ENCODE assay signal across 9 cellular contexts in genomic region chr9:107484117-107484723, GRCh38. TPM values are rescaled to one million over a fixed set of nuclear protein-coding genes. Genes with fewer than 3 reads are reported as not detected.
DNase-seq lines count a peak whose midpoint lies in the region; ATAC-seq and TF ChIP-seq lines count a peak whose summit lies in the region.
"Had no signal": no experiment of that assay in that cellular context is flagged by ENCODE, and none has a peak within 500 bp of the region (broad histone marks: within the 10 kb centered on the region; RNA-seq: fewer than 3 reads in every experiment).

No MANE protein-coding gene starts in this region.

- H3K79me2 ChIP-seq in DND-41 (ENCODE audit: insufficient read depth, low read length) = no peaks in the 10 kb centered on the region

- TF ChIP-seq POLR2A in suprapubic skin (IDR thresholded peaks at IDR 0.05) = no peak

- H3K9me3 ChIP-seq in DND-41 (ENCODE audit: insufficient read depth, low read length, severe bottlenecking) (no peaks in the 10 kb centered on the region), HEK293 (ENCODE audit: control insufficient read depth, insufficient read depth, low read depth, low read length) (no peaks in the 10 kb centered on the region), ascending aorta (no peaks in the 10 kb centered on the region), suprapubic skin (no peaks in the 10 kb centered on the region)
- H3K9me3 ChIP-seq in CD8-positive, alpha-beta T cell (ENCODE audit: low read length) = no peaks in the 10 kb centered on the region
- H3K9me3 ChIP-seq: SJSA1 had no signal

- H3K36me3 Mint-ChIP-seq in CD8-positive, alpha-beta T cell = no peaks in the 10 kb centered on the region

- no peak for ATAC-seq in DND-41 (ENCODE audit: insufficient read depth, low read depth)
- no peak for ATAC-seq in CD8-positive, alpha-beta T cell

- POLR2A ChIA-PET in HEK293 (lab: Yijun Ruan, JAX) = no interaction called here
- POLR2A ChIA-PET in CD8-positive, alpha-beta T cell (lab: Charles Lee) = no interaction called here

- H3K4me2 ChIP-seq in DND-41 (ENCODE audit: insufficient read depth, low read length) = no peak overlapping the region

- no peaks in the 10 kb centered on the region for H3K9me3 Mint-ChIP-seq in CD8-positive, alpha-beta T cell

- no peak overlapping the region for H3K9ac ChIP-seq in DND-41 (ENCODE audit: low read depth, low read length)

- DNase-seq in DND-41 = no peak
- peak; percentile 64 for DNase-seq in NCI-H2107 treated with DMSO at 0.1 percent for 48 hours (lab: John Stamatoyannopoulos, UW; ENCODE audit: unreplicated experiment)
- no peak for DNase-seq in ascending aorta (ENCODE audit: low spot score in 2 of 2)
- peak; percentile 81 for DNase-seq in inferior parietal cortex (ENCODE audit: extremely low spot score)
- no peak for DNase-seq in suprapubic skin (ENCODE audit: low spot score in 2 of 2)
- DNase-seq in CD8-positive, alpha-beta T cell = no peak
- DNase-seq in occipital lobe (lab: John Stamatoyannopoulos, UW) = no peak

- peaks cover 30% of the 10 kb centered on the region for H3K27me3 Mint-ChIP-seq in CD8-positive, alpha-beta T cell (ENCODE audit: low read depth)

- TF ChIP-seq EP300 in suprapubic skin (IDR thresholded peaks at IDR 0.05) = no peak

- WGBS in suprapubic skin = 25% methylated on average over 4 of the region's 4 CpGs

- H3K4me3 Mint-ChIP-seq in CD8-positive, alpha-beta T cell = no peak overlapping the region

- H3K36me3 ChIP-seq in DND-41 (ENCODE audit: insufficient read depth, low read length) (no peaks in the 10 kb centered on the region), HEK293 (ENCODE audit: control insufficient read depth in 2 of 2, insufficient read depth in 1 of 2, low read length in 2 of 2) (peaks cover 0 to 33% of the 10 kb centered on the region in 2 experiments; a peak in 1 of 3 replicates), ascending aorta (peaks cover 7 to 30% of the 10 kb centered on the region in 2 donors), suprapubic skin (peaks cover 30% of the 10 kb centered on the region)
- no peaks in the 10 kb centered on the region for H3K36me3 ChIP-seq in CD8-positive, alpha-beta T cell (ENCODE audit: insufficient read depth, low read length)
- H3K36me3 ChIP-seq: SJSA1 had no signal

- no peaks in the 10 kb centered on the region for H4K20me1 ChIP-seq in DND-41 (ENCODE audit: insufficient read depth, low read length)

- H3K4me3 ChIP-seq in DND-41 (ENCODE audit: low read depth in 1 of 2, low read length in 2 of 2) (no peak overlapping the region), HEK293 (ENCODE audit: low read depth, low read length) (no peak overlapping the region), ascending aorta (peak overlapping the region in 1 of 2 donors; percentile 95), suprapubic skin (peak overlapping the region; percentile 85)
- no peak overlapping the region for H3K4me3 ChIP-seq in CD8-positive, alpha-beta T cell (ENCODE audit: low read depth, low read length)
- H3K4me3 ChIP-seq: SJSA1 had no signal

- TF ChIP-seq CTCF in DND-41 (IDR thresholded peaks at IDR 0.05; ENCODE audit: borderline replicate concordance, extremely low read depth, low read length, poor library complexity, severe bottlenecking) (peak; percentile 41), HEK293 (tag by site-specific recombination; IDR thresholded peaks at IDR 0.05) (no peak), ascending aorta (IDR thresholded peaks at IDR 0.05) (peak; percentile 47 to 65 (median 63)), suprapubic skin (IDR thresholded peaks at IDR 0.05) (peak; percentile 25 to 42)
- no peak for TF ChIP-seq CTCF in CD8-positive, alpha-beta T cell (IDR thresholded peaks at IDR 0.05)

- H3K27me3 ChIP-seq in DND-41 (ENCODE audit: insufficient read depth, low read length, poor library complexity) (no peaks in the 10 kb centered on the region), ascending aorta (no peaks in the 10 kb centered on the region), suprapubic skin (no peaks in the 10 kb centered on the region)
- H3K27me3 ChIP-seq in CD8-positive, alpha-beta T cell (ENCODE audit: insufficient read depth, low read length) = no peaks in the 10 kb centered on the region
- H3K27me3 ChIP-seq: SJSA1 had no signal

- CTCF ChIA-PET in HEK293 (lab: Yijun Ruan, JAX) = interaction anchor here (0.5 to 3.2 kb wide), 25 partner anchors 10 to 1279 kb away, joined by 3 to 25 read pairs (median 4); no protein-coding TSS in a partner anchor
- CTCF ChIA-PET in CD8-positive, alpha-beta T cell (lab: Charles Lee) = no interaction called here

- no peak overlapping the region for H2AFZ ChIP-seq in DND-41 (ENCODE audit: low read depth, low read length)

- no peak overlapping the region for H3K27ac Mint-ChIP-seq in CD8-positive, alpha-beta T cell

- H3K4me1 Mint-ChIP-seq in CD8-positive, alpha-beta T cell (ENCODE audit: low read depth) = peaks cover 3% of the 10 kb centered on the region

- intact Hi-C loops in ascending aorta (cut with DNase I) = loop anchor here (5.0 kb wide), 2 partner anchors 1083 to 1278 kb away; no protein-coding TSS in a partner anchor
- intact Hi-C loops in CD8-positive, alpha-beta T cell (cut with DNase I, micrococcal nuclease) = no loop called here

- no peak overlapping the region for H3K27ac ChIP-seq in DND-41 (ENCODE audit: low read length)
- no peak overlapping the region for H3K27ac ChIP-seq in HEK293 (ENCODE audit: extremely low read depth, low read depth, low read length)
- no peak overlapping the region for H3K27ac ChIP-seq in ascending aorta
- peak overlapping the region; percentile 99 for H3K27ac ChIP-seq in suprapubic skin
- no peak overlapping the region for H3K27ac ChIP-seq in CD8-positive, alpha-beta T cell (ENCODE audit: low read depth, low read length)
- H3K27ac ChIP-seq: SJSA1 had no signal

- H3K4me1 ChIP-seq in DND-41 (ENCODE audit: insufficient read depth, low read length) = no peaks in the 10 kb centered on the region
- H3K4me1 ChIP-seq in HEK293 (ENCODE audit: control insufficient read depth, insufficient read depth, low read length) = peaks cover 4% of the 10 kb centered on the region; the same call in 1 of the 2 replicates
- peaks cover 0 to 6% of the 10 kb centered on the region in 2 donors for H3K4me1 ChIP-seq in ascending aorta
- H3K4me1 ChIP-seq in suprapubic skin = peaks cover 19% of the 10 kb centered on the region
- no peaks in the 10 kb centered on the region for H3K4me1 ChIP-seq in CD8-positive, alpha-beta T cell (ENCODE audit: insufficient read depth, low read length)

TF ChIP-seq in HEK293, 187 proteins besides CTCF, POLR2A, EP300 and RAD21:
- TF ChIP-seq ZNF654 (tag by site-specific recombination; IDR thresholded peaks at IDR 0.05; ENCODE audit: low read depth) (peak; percentile 75), PRDM10 (tag by site-specific recombination; IDR thresholded peaks at IDR 0.05) (peak; percentile 52), INSM2 (tag by site-specific recombination; IDR thresholded peaks at IDR 0.05) (no peak), ZBTB26 (tag by site-specific recombination; optimal IDR thresholded peaks at IDR 0.05) (no peak), ZNF48 (tag by site-specific recombination; IDR thresholded peaks at IDR 0.05) (no peak)

RNA-seq across cellular contexts. Expression of gene KLF4, which starts 5.3 kb away (rescaled TPM):
- 444 TPM for total RNA-seq in ascending aorta
- 1,000 to 10,000 TPM in 1 of 4 donors, 100 to 1,000 TPM in 3; 613 to 1,231 (median 708) TPM for total RNA-seq in suprapubic skin
- total RNA-seq in CD8-positive, alpha-beta T cell = 1 to 10 TPM; 5.4 to 7.2 TPM
- total RNA-seq in occipital lobe = 1.9 TPM

Comparison
In these comparisons a context has a peak if more than half of its experiments do, and no peak if none do; other contexts are left out.
1. DNase-seq: peak in NCI-H2107 treated with DMSO at 0.1 percent for 48 hours (single experiment) and inferior parietal cortex (single experiment); none in DND-41 (single experiment), ascending aorta (0 of 2), suprapubic skin (0 of 2), CD8-positive, alpha-beta T cell (0 of 7) and occipital lobe (single experiment).
2. CTCF ChIP-seq: peak in DND-41 (single experiment), ascending aorta (3 of 3) and suprapubic skin (2 of 2); none in HEK293 (single experiment) and CD8-positive, alpha-beta T cell (single experiment).
3. RNA of gene KLF4, which starts 5.3 kb away (total RNA-seq): 613 to 1,231 TPM in suprapubic skin and 444 TPM in ascending aorta (single experiment); 5.4 to 7.2 TPM in CD8-positive, alpha-beta T cell and 1.9 TPM in occipital lobe (single experiment); every median in the first group is over 10 times any median in the second.